In the genomic region with DNA sequence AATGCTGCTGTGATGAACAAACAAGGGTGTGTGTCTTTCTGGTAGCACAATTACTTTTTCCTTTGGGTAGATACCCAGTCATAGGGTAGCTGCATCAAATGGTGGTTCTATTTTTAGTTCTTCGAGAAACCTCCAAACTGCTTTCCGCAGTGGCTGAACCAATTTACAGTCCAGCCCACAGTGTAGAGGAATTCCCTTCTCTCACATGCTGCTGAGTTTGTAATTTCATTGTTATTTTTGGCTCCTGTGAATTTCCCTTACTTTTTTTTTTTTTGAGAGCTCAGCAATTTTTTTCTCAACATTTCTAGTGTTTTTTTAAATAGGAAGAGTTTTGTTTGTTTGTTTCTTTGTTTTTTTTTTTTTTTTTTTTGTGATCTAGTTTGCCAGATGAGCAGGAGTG, we compare ENCODE assay signal across 20 cellular contexts. TPM values are rescaled to one million over a fixed set of nuclear protein-coding genes. Genes with fewer than 3 reads are reported as not detected.
"Had no signal": no experiment of that assay in that cellular context is flagged by ENCODE, and none has a peak within 500 bp of the region (broad histone marks: within the 10 kb centered on the region; RNA-seq: fewer than 3 reads in every experiment).

No MANE protein-coding gene starts in this region.

- H3K4me1 ChIP-seq: ascending aorta, suprapubic skin had no signal

- H3K9me3 Mint-ChIP-seq: activated CD4-positive, alpha-beta T cell treated with anti-CD3 and anti-CD28 coated beads, Interleukin-2, amount 10 ng/mL, durations not matched to agents 24 days and 14 days; activated naive CD8-positive, alpha-beta T cell treated with anti-CD3 and anti-CD28 coated beads, Interleukin-2, amount 50 U/mL, for 24 hours; naive thymus-derived CD4-positive, alpha-beta T cell; type B pancreatic cell had no signal

- H3K27ac ChIP-seq: ascending aorta, suprapubic skin had no signal

- H3K36me3 Mint-ChIP-seq: type B pancreatic cell had no signal

- H3K4me2 ChIP-seq: smooth muscle cell had no signal

- H3K4me3 Mint-ChIP-seq: activated CD4-positive, alpha-beta T cell treated with anti-CD3 and anti-CD28 coated beads, Interleukin-2, amount 10 ng/mL, durations not matched to agents 24 days and 14 days; activated naive CD8-positive, alpha-beta T cell treated with anti-CD3 and anti-CD28 coated beads, Interleukin-2, amount 50 U/mL, for 24 hours; naive thymus-derived CD4-positive, alpha-beta T cell; type B pancreatic cell; WTC11 had no signal

- H3K27me3 Mint-ChIP-seq: activated CD4-positive, alpha-beta T cell treated with anti-CD3 and anti-CD28 coated beads, Interleukin-2, amount 10 ng/mL, durations not matched to agents 24 days and 14 days; activated naive CD8-positive, alpha-beta T cell treated with anti-CD3 and anti-CD28 coated beads, Interleukin-2, amount 50 U/mL, for 24 hours; naive thymus-derived CD4-positive, alpha-beta T cell had no signal

- H3K36me3 ChIP-seq: ascending aorta, suprapubic skin had no signal

- H3K27me3 ChIP-seq: ascending aorta, suprapubic skin had no signal

- DNase-seq: activated CD4-positive, alpha-beta T cell treated with anti-CD3 and anti-CD28 coated beads, Interleukin-2, amount 10 ng/mL, durations not matched to agents 24 days and 14 days; activated gamma-delta T cell; activated naive CD8-positive, alpha-beta T cell treated with anti-CD3 and anti-CD28 coated beads, Interleukin-2, amount 50 U/mL, for 24 hours; effector CD8-positive, alpha-beta T cell; hippocampal formation; naive thymus-derived CD4-positive, alpha-beta T cell; nucleus accumbens; right cardiac atrium; stimulated activated naive CD4-positive, alpha-beta T cell had no signal

- H3K9me3 ChIP-seq: ascending aorta, suprapubic skin had no signal

- H3K27ac Mint-ChIP-seq: activated CD4-positive, alpha-beta T cell treated with anti-CD3 and anti-CD28 coated beads, Interleukin-2, amount 10 ng/mL, durations not matched to agents 24 days and 14 days; activated naive CD8-positive, alpha-beta T cell treated with anti-CD3 and anti-CD28 coated beads, Interleukin-2, amount 50 U/mL, for 24 hours; progenitor cell of endocrine pancreas; type B pancreatic cell; WTC11 had no signal

- H3K4me3 ChIP-seq: ascending aorta, lung, smooth muscle cell, suprapubic skin had no signal

- ATAC-seq: activated naive CD8-positive, alpha-beta T cell treated with anti-CD3 and anti-CD28 coated beads, Interleukin-2, amount 50 U/mL, for 24 hours; naive thymus-derived CD4-positive, alpha-beta T cell; right cardiac atrium; SK-N-SH treated with all-trans-retinoic acid at 6 μM for 48 hours; WTC11 had no signal

- FAIRE-seq: bronchial epithelial cell had no signal

- H3K4me1 Mint-ChIP-seq: activated CD4-positive, alpha-beta T cell treated with anti-CD3 and anti-CD28 coated beads, Interleukin-2, amount 10 ng/mL, durations not matched to agents 24 days and 14 days; naive thymus-derived CD4-positive, alpha-beta T cell had no signal

RNA-seq across cellular contexts. Expression of a gene that starts 37.5 kb away (rescaled TPM):
- total RNA-seq: ascending aorta, bronchial epithelial cell, epithelial cell of proximal tubule, glomerular endothelial cell, progenitor cell of endocrine pancreas, smooth muscle cell, suprapubic skin, WTC11 had no signal
- polyA plus RNA-seq: right cardiac atrium, smooth muscle cell had no signal
